ENCODE assay signal across 1 cellular context in genomic region chr2:9768388-9768787, GRCh38.
TF ChIP-seq lines count a peak whose summit lies in the region.

No MANE protein-coding gene starts in this region.

TF ChIP-seq in HepG2, 621 proteins besides CTCF, POLR2A, EP300 and RAD21 (continued from another document):
- TF ChIP-seq PATZ1 (CRISPR knock-in tag; IDR thresholded peaks at IDR 0.05) (peak; percentile 56; the same call in 1 of the 2 replicates), ZNF747 (CRISPR knock-in tag; IDR thresholded peaks at IDR 0.05; ENCODE audit: borderline replicate concordance) (no peak), ZNF331 (CRISPR knock-in tag; IDR thresholded peaks at IDR 0.05) (peak; percentile 44; the same call in 1 of the 2 replicates), ARID4A (CRISPR knock-in tag; IDR thresholded peaks at IDR 0.05; ENCODE audit: borderline replicate concordance) (peak; percentile 12; the same call in 1 of the 2 replicates), MYPOP (CRISPR knock-in tag; IDR thresholded peaks at IDR 0.05) (no peak)
